In the genomic region with DNA sequence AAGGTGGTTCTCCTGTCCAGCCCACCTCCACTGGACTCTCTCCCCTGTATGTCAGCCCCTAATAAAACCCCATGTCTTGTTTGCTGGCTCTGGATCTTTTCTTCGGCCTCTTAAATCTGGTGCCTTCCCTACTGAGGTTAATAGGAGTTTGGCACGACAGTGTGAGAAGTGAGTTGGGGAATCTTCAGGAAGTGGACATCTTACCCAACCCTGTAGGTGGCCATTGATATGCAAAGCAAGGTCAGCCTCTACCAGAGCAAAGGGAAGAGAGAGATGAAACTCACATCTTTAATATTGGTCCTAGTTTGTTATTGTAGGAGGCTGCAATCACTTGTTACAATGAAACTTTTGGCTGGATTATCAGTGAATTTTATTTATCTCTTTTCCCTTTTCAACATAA, we compare ENCODE assay signal across 29 cellular contexts.
"Had no signal": no experiment of that assay in that cellular context is flagged by ENCODE, and none has a peak within 500 bp of the region (broad histone marks: within the 10 kb centered on the region; RNA-seq: fewer than 3 reads in every experiment).

No MANE protein-coding gene starts in this region.

- H3K27ac Mint-ChIP-seq: activated B cell treated with CpG ODN at 0.5 μM for 24 hours; activated CD8-positive, alpha-beta T cell treated with anti-CD3 and anti-CD28 coated beads for 36 hours; activated naive CD8-positive, alpha-beta T cell; activated T-helper 17 cell treated with anti-CD3 and anti-CD28 coated beads, Interleukin-2, amount 50 U/mL, for 72 hours; dendritic cell treated with granulocyte-macrophage colony-stimulating factor and Interleukin-4, amounts not matched to agents 40 ng/mL and 50 ng/mL, for 4 days; effector memory CD8-positive, alpha-beta T cell had no signal

- H3K27me3 Mint-ChIP-seq: activated B cell treated with CpG ODN at 0.5 μM for 24 hours; activated CD8-positive, alpha-beta T cell treated with anti-CD3 and anti-CD28 coated beads for 36 hours; activated naive CD8-positive, alpha-beta T cell; activated T-helper 17 cell treated with anti-CD3 and anti-CD28 coated beads, Interleukin-2, amount 50 U/mL, for 72 hours; central memory CD8-positive, alpha-beta T cell; dendritic cell treated with granulocyte-macrophage colony-stimulating factor and Interleukin-4, amounts not matched to agents 40 ng/mL and 50 ng/mL, for 4 days; effector memory CD8-positive, alpha-beta T cell had no signal

- H3K27ac ChIP-seq: brain microvascular endothelial cell, coronary artery, epithelial cell of prostate, esophagus squamous epithelium, gastroesophageal sphincter, VCaP had no signal

- H3K36me3 ChIP-seq: brain microvascular endothelial cell, esophagus squamous epithelium had no signal

- H3K36me3 Mint-ChIP-seq: activated naive CD8-positive, alpha-beta T cell had no signal

- H3K4me3 Mint-ChIP-seq: activated B cell treated with CpG ODN at 0.5 μM for 24 hours; activated CD8-positive, alpha-beta T cell treated with anti-CD3 and anti-CD28 coated beads for 36 hours; activated naive CD8-positive, alpha-beta T cell; activated T-cell treated with anti-CD3 and anti-CD28 coated beads, Interleukin-2, amount 50 U/mL, for 4 hours; activated T-helper 17 cell treated with anti-CD3 and anti-CD28 coated beads, Interleukin-2, amount 50 U/mL, for 72 hours; central memory CD8-positive, alpha-beta T cell; dendritic cell treated with granulocyte-macrophage colony-stimulating factor and Interleukin-4, amounts not matched to agents 40 ng/mL and 50 ng/mL, for 4 days; effector memory CD8-positive, alpha-beta T cell had no signal

- H3K4me1 ChIP-seq: esophagus squamous epithelium, gastroesophageal sphincter had no signal

- H3K27me3 ChIP-seq: brain microvascular endothelial cell, esophagus squamous epithelium, gastroesophageal sphincter had no signal

- H3K4me1 Mint-ChIP-seq: activated B cell treated with CpG ODN at 0.5 μM for 24 hours; activated T-helper 17 cell treated with anti-CD3 and anti-CD28 coated beads, Interleukin-2, amount 50 U/mL, for 72 hours; central memory CD8-positive, alpha-beta T cell had no signal

- DNase-seq: activated B cell treated with CpG ODN at 0.5 μM for 24 hours; activated CD4-positive, alpha-beta T cell treated with anti-CD3 and anti-CD28 coated beads for 48 hours; activated CD4-positive, alpha-beta T cell treated with anti-CD3 and anti-CD28 coated beads, Interleukin-2, amount 50 U/mL, for 1 hour; activated CD4-positive, alpha-beta T cell treated with anti-CD3 and anti-CD28 coated beads, Interleukin-2, amount 50 U/mL, for 48 hours; activated CD8-positive, alpha-beta memory T cell treated with anti-CD3 and anti-CD28 coated beads for 24 hours; activated CD8-positive, alpha-beta T cell treated with anti-CD3 and anti-CD28 coated beads for 36 hours; activated effector memory CD4-positive, alpha-beta T cell treated with Interleukin-2 at 50 U/mL for 16 hours; activated gamma-delta T cell treated with Interleukin-2 at 50 U/mL for 16 hours; activated naive CD4-positive, alpha-beta T cell treated with anti-CD3 and anti-CD28 coated beads, Interleukin-2, amount 50 U/mL, for 16 hours; activated naive CD4-positive, alpha-beta T cell treated with Interleukin-2 at 50 U/mL for 16 hours; activated T-cell treated with anti-CD3 and anti-CD28 coated beads, Interleukin-2, amount 50 U/mL, for 4 hours; amniotic stem cell; anterior cingulate cortex; brain microvascular endothelial cell; effector CD4-positive, alpha-beta T cell; effector memory CD8-positive, alpha-beta T cell; esophagus squamous epithelium; foreskin melanocyte; T-helper 2 cell had no signal

- H3K9me3 ChIP-seq: esophagus squamous epithelium, gastroesophageal sphincter had no signal

- FAIRE-seq: TTC549 had no signal

- H3K4me3 ChIP-seq: coronary artery, esophagus squamous epithelium, gastroesophageal sphincter had no signal

- H3K9me3 Mint-ChIP-seq: activated B cell treated with CpG ODN at 0.5 μM for 24 hours; activated CD8-positive, alpha-beta T cell treated with anti-CD3 and anti-CD28 coated beads for 36 hours; activated T-cell treated with anti-CD3 and anti-CD28 coated beads, Interleukin-2, amount 50 U/mL, for 4 hours; activated T-helper 17 cell treated with anti-CD3 and anti-CD28 coated beads, Interleukin-2, amount 50 U/mL, for 72 hours; central memory CD8-positive, alpha-beta T cell; dendritic cell treated with granulocyte-macrophage colony-stimulating factor and Interleukin-4, amounts not matched to agents 40 ng/mL and 50 ng/mL, for 4 days; effector memory CD8-positive, alpha-beta T cell had no signal

- ATAC-seq: activated CD4-positive, CD25-positive, alpha-beta regulatory T cell treated with anti-CD3 and anti-CD28 coated beads, Interleukin-2, amount 50 U/mL, for 24 hours; activated CD8-positive, alpha-beta T cell treated with anti-CD3 and anti-CD28 coated beads for 36 hours; activated T-cell treated with anti-CD3 and anti-CD28 coated beads, Interleukin-2, amount 50 U/mL, for 4 hours; activated T-helper 17 cell treated with anti-CD3 and anti-CD28 coated beads, Interleukin-2, amount 50 U/mL, for 72 hours; effector memory CD8-positive, alpha-beta T cell; gastroesophageal sphincter had no signal
